In the genomic region with DNA sequence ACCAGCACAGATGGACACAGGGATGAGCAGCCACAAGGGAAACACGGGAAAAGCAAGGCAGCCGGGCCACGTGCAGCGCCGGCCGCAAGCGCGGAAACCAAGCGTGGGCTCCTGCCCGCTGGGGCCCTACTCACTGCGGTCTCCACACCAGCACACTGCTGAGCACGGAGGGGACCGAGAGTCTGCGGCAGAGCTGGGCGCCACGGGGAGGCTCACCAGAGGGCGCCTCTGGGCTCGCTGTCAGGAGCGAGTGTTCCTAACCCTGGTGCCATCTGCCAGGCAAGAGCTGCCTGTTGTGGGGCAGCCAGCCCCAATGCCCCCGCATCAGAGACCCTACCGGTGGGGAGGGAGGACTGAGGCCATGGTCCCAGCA, we compare ENCODE assay signal across 8 cellular contexts. TPM values are rescaled to one million over a fixed set of nuclear protein-coding genes. Genes with fewer than 3 reads are reported as not detected.
DNase-seq lines count a peak whose midpoint lies in the region; ATAC-seq, FAIRE-seq and TF ChIP-seq lines count a peak whose summit lies in the region.

No MANE protein-coding gene starts in this region.

- TF ChIP-seq CTCF in C4-2B (conservative IDR thresholded peaks at IDR 0.05) (no peak), endothelial cell (IDR thresholded peaks at IDR 0.05; ENCODE audit: unreplicated experiment) (no peak)

- peak overlapping the region; percentile 76 for H3K4me3 ChIP-seq in naive thymus-derived CD4-positive, alpha-beta T cell (ENCODE audit: low read length)

- TF ChIP-seq POLR2A in H54 (IDR thresholded peaks at IDR 0.05; ENCODE audit: low read depth, low read length), result no peak

- H3K9me3 Mint-ChIP-seq in endothelial cell (ENCODE audit: unreplicated experiment), result no peaks in the 10 kb centered on the region
- H3K9me3 Mint-ChIP-seq in naive thymus-derived CD4-positive, alpha-beta T cell, result no peaks in the 10 kb centered on the region
- H3K9me3 Mint-ChIP-seq in stimulated activated memory B cell treated with anti-CD40 and anti-IgM and Interleukin-4, amounts not matched to agents 10 μg/mL and 1 μg/mL and 100 μg/mL, for 72 hours, result no peaks in the 10 kb centered on the region

- POLR2A ChIA-PET in naive thymus-derived CD4-positive, alpha-beta T cell (lab: Charles Lee), result interaction anchor here (0.6 to 2.5 kb wide), 6 partner anchors 10 to 204 kb away, joined by 3 to 29 read pairs (median 5); partner anchors contain the start of genes CHAF1A, MPND, SH3GL1 and YJU2

- DNase-seq in MV-4-11 (lab: John Stamatoyannopoulos, UW) (peak; percentile 86), endothelial cell (ENCODE audit: low spot score) (peak; percentile 56), H54 (ENCODE audit: insufficient read length, low spot score) (no peak)
- peak; percentile 54 to 69 (median 55) for DNase-seq in activated CD8-positive, alpha-beta memory T cell treated with anti-CD3 and anti-CD28 coated beads for 48 hours (ENCODE audit: low read depth in 2 of 3, low spot score in 2 of 3)
- peak; percentile 55 to 80 (median 67) for DNase-seq in naive thymus-derived CD4-positive, alpha-beta T cell

- no peak overlapping the region for H3K27ac Mint-ChIP-seq in endothelial cell (ENCODE audit: unreplicated experiment)
- peak overlapping the region; percentile 81 to 96 (median 94) for H3K27ac Mint-ChIP-seq in naive thymus-derived CD4-positive, alpha-beta T cell
- peak overlapping the region; percentile 96 for H3K27ac Mint-ChIP-seq in stimulated activated memory B cell treated with anti-CD40 and anti-IgM and Interleukin-4, amounts not matched to agents 10 μg/mL and 1 μg/mL and 100 μg/mL, for 72 hours

- H3K36me3 Mint-ChIP-seq in endothelial cell (ENCODE audit: low read depth, unreplicated experiment), result peaks cover 8% of the 10 kb centered on the region
- peaks cover 0 to 3% (median 0%) of the 10 kb centered on the region in 5 donors for H3K36me3 Mint-ChIP-seq in naive thymus-derived CD4-positive, alpha-beta T cell
- peaks cover 13% of the 10 kb centered on the region for H3K36me3 Mint-ChIP-seq in stimulated activated memory B cell treated with anti-CD40 and anti-IgM and Interleukin-4, amounts not matched to agents 10 μg/mL and 1 μg/mL and 100 μg/mL, for 72 hours

- peaks cover 25% of the 10 kb centered on the region for H3K4me1 Mint-ChIP-seq in endothelial cell (ENCODE audit: unreplicated experiment)
- H3K4me1 Mint-ChIP-seq in naive thymus-derived CD4-positive, alpha-beta T cell, result peaks cover 22 to 57% (median 42%) of the 10 kb centered on the region in 7 donors
- H3K4me1 Mint-ChIP-seq in stimulated activated memory B cell treated with anti-CD40 and anti-IgM and Interleukin-4, amounts not matched to agents 10 μg/mL and 1 μg/mL and 100 μg/mL, for 72 hours, result peaks cover 69% of the 10 kb centered on the region

- ATAC-seq in GM21367 (IDR thresholded peaks at IDR 0.05; ENCODE audit: unreplicated experiment), result peak; percentile 22
- peak; percentile 80 for ATAC-seq in naive thymus-derived CD4-positive, alpha-beta T cell
- ATAC-seq in stimulated activated memory B cell treated with anti-CD40 and anti-IgM and Interleukin-4, amounts not matched to agents 10 μg/mL and 1 μg/mL and 100 μg/mL, for 72 hours, result peak; percentile 78

- intact Hi-C loops in naive thymus-derived CD4-positive, alpha-beta T cell (cut with micrococcal nuclease), result loop anchor here (1.0 to 2.0 kb wide), 6 partner anchors 10 to 103 kb away; partner anchors contain the start of genes MPND (in 2 of the 2) and SH3GL1 (in 2 of the 2)

- no peak overlapping the region for H3K4me3 Mint-ChIP-seq in endothelial cell (ENCODE audit: unreplicated experiment)
- H3K4me3 Mint-ChIP-seq in naive thymus-derived CD4-positive, alpha-beta T cell, result peak overlapping the region; percentile 87 to 97 (median 94)
- H3K4me3 Mint-ChIP-seq in stimulated activated memory B cell treated with anti-CD40 and anti-IgM and Interleukin-4, amounts not matched to agents 10 μg/mL and 1 μg/mL and 100 μg/mL, for 72 hours, result peak overlapping the region; percentile 75

- H3K4me1 ChIP-seq in naive thymus-derived CD4-positive, alpha-beta T cell (ENCODE audit: control insufficient read depth in 2 of 2, insufficient read depth in 2 of 2, low read length in 2 of 2), result peaks cover 21 to 32% of the 10 kb centered on the region in 2 donors

- CTCF ChIA-PET in naive thymus-derived CD4-positive, alpha-beta T cell (lab: Charles Lee), result interaction anchor here (0.6 to 1.4 kb wide), 6 partner anchors 24 to 32 kb away, joined by 3 to 11 read pairs (median 4); partner anchors contain the start of genes CHAF1A, MPND and SH3GL1

- FAIRE-seq in H54 (lab: Jason Lieb, UNC), result no peak

- H3K27me3 ChIP-seq in naive thymus-derived CD4-positive, alpha-beta T cell (ENCODE audit: control insufficient read depth in 2 of 2, insufficient read depth in 2 of 2, low read length in 2 of 2), result no peaks in the 10 kb centered on the region

- H3K36me3 ChIP-seq in naive thymus-derived CD4-positive, alpha-beta T cell (ENCODE audit: control insufficient read depth in 2 of 3, insufficient read depth in 3 of 3, low read length in 3 of 3), result peaks cover 0 to 37% (median 5%) of the 10 kb centered on the region in 3 experiments

- H3K27ac ChIP-seq in C4-2B, result peak overlapping the region; percentile 43
- H3K27ac ChIP-seq in naive thymus-derived CD4-positive, alpha-beta T cell (ENCODE audit: low read depth, low read length), result peak overlapping the region; percentile 68

- H3K27me3 Mint-ChIP-seq in endothelial cell (ENCODE audit: unreplicated experiment), result peaks cover 13% of the 10 kb centered on the region
- H3K27me3 Mint-ChIP-seq in naive thymus-derived CD4-positive, alpha-beta T cell, result no peaks in the 10 kb centered on the region
- H3K27me3 Mint-ChIP-seq in stimulated activated memory B cell treated with anti-CD40 and anti-IgM and Interleukin-4, amounts not matched to agents 10 μg/mL and 1 μg/mL and 100 μg/mL, for 72 hours, result no peaks in the 10 kb centered on the region

- no peaks in the 10 kb centered on the region for H3K9me3 ChIP-seq in naive thymus-derived CD4-positive, alpha-beta T cell (ENCODE audit: control insufficient read depth in 2 of 3, low read length in 3 of 3)

RNA-seq across cellular contexts. Expression of gene MPND, which starts 26.5 kb away (rescaled TPM):
- 18.3 TPM for total RNA-seq in endothelial cell (ENCODE audit: unreplicated experiment)
- 10 to 100 TPM in 4 of 5 experiments, 1 to 10 TPM in 1; 9.5 to 24.4 (median 20.0) TPM for total RNA-seq in naive thymus-derived CD4-positive, alpha-beta T cell
- polyA plus RNA-seq in naive thymus-derived CD4-positive, alpha-beta T cell, result 1 to 10 TPM; 4.0 to 6.7 TPM

RNA-seq across cellular contexts. Expression of gene SH3GL1, which starts 30.5 kb away (rescaled TPM):
- 128 TPM for total RNA-seq in endothelial cell (ENCODE audit: unreplicated experiment)
- total RNA-seq in naive thymus-derived CD4-positive, alpha-beta T cell, result 10 to 100 TPM; 37.1 to 77.0 (median 38.6) TPM
- polyA plus RNA-seq in naive thymus-derived CD4-positive, alpha-beta T cell, result 10 to 100 TPM; 11.9 to 22.8 TPM

RNA-seq across cellular contexts. Expression of gene STAP2, which starts 31.2 kb away (rescaled TPM):
- 66.2 TPM for total RNA-seq in endothelial cell (ENCODE audit: unreplicated experiment)
- 10 to 100 TPM in 1 of 5 experiments, 1 to 10 TPM in 4; 2.6 to 11.8 (median 4.5) TPM for total RNA-seq in naive thymus-derived CD4-positive, alpha-beta T cell
- 1 to 10 TPM; 2.4 to 4.9 TPM for polyA plus RNA-seq in naive thymus-derived CD4-positive, alpha-beta T cell

RNA-seq across cellular contexts. Expression of gene CHAF1A, which starts 32.6 kb away (rescaled TPM):
- 29.8 TPM for total RNA-seq in endothelial cell (ENCODE audit: unreplicated experiment)
- total RNA-seq in naive thymus-derived CD4-positive, alpha-beta T cell, result 10 to 100 TPM; 10.1 to 71.2 (median 14.1) TPM
- 1 to 10 TPM; 3.2 to 5.5 TPM for polyA plus RNA-seq in naive thymus-derived CD4-positive, alpha-beta T cell

Comparison
In these comparisons a context has a peak if more than half of its experiments do, and no peak if none do; other contexts are left out.
1. ATAC-seq: peak in every context shown above with its lines; median percentile 80 in naive thymus-derived CD4-positive, alpha-beta T cell; 78 in stimulated activated memory B cell treated with anti-CD40 and anti-IgM and Interleukin-4, amounts not matched to agents 10 μg/mL and 1 μg/mL and 100 μg/mL, for 72 hours; 22 in GM21367.